8 cellular contexts compared by ENCODE assay signal in genomic region chr10:35642793-35643114, GRCh38.
DNase-seq lines count a peak whose midpoint lies in the region; FAIRE-seq and TF ChIP-seq lines count a peak whose summit lies in the region.

No MANE protein-coding gene starts in this region.

- H3K36me3 ChIP-seq in HEK293 (ENCODE audit: control insufficient read depth in 2 of 2, insufficient read depth in 1 of 2, low read length in 2 of 2) (peaks cover 0 to 6% of the 10 kb centered on the region in 2 experiments; a peak in 1 of 3 replicates), iPS-15b (ENCODE audit: control insufficient read depth, insufficient read depth, low read length) (no peaks in the 10 kb centered on the region)

- no peak overlapping the region for H3K27ac Mint-ChIP-seq in activated naive CD8-positive, alpha-beta T cell

- H3K4me1 Mint-ChIP-seq in activated naive CD8-positive, alpha-beta T cell (ENCODE audit: low read depth) = peaks cover 28% of the 10 kb centered on the region

- TF ChIP-seq CTCF in HEK293 (tag by site-specific recombination; IDR thresholded peaks at IDR 0.05) = no peak
- no peak for TF ChIP-seq CTCF in D721Med (IDR thresholded peaks at IDR 0.05; ENCODE audit: insufficient read depth, missing control alignments)

- H3K9ac ChIP-seq in iPS-15b (ENCODE audit: low read depth, low read length) = no peak overlapping the region

- H3K36me3 Mint-ChIP-seq in activated naive CD8-positive, alpha-beta T cell = no peaks in the 10 kb centered on the region

- H3K27me3 Mint-ChIP-seq in activated naive CD8-positive, alpha-beta T cell = peaks cover 23% of the 10 kb centered on the region

- no peaks in the 10 kb centered on the region for H3K9me3 Mint-ChIP-seq in activated naive CD8-positive, alpha-beta T cell (ENCODE audit: low read depth)

- H3K27ac ChIP-seq in HEK293 (ENCODE audit: extremely low read depth, low read depth, low read length) (peak overlapping the region; percentile 90; the same call in 1 of the 2 replicates), skin epidermis (peak overlapping the region in 6 of 21 experiments; percentile 10 to 88 (median 34)), caudate nucleus (ENCODE audit: low read depth, low read length) (no peak overlapping the region)

- DNase-seq in cerebellar cortex (ENCODE audit: low spot score) (no peak), NCI-H2196 treated with DMSO at 0.1 percent for 48 hours (lab: John Stamatoyannopoulos, UW; ENCODE audit: unreplicated experiment) (no peak), D721Med (ENCODE audit: insufficient read length, low spot score) (no peak), caudate nucleus (lab: John Stamatoyannopoulos, UW) (no peak)

- FAIRE-seq in D721Med (lab: Jason Lieb, UNC) = no peak

- H3K4me1 ChIP-seq in HEK293 (ENCODE audit: control insufficient read depth, insufficient read depth, low read length) (peaks cover 6% of the 10 kb centered on the region), iPS-15b (ENCODE audit: control insufficient read depth, insufficient read depth, low read length) (peaks cover 9% of the 10 kb centered on the region)

- CTCF ChIA-PET in HEK293 (lab: Yijun Ruan, JAX) = no interaction called here

- H3K4me3 ChIP-seq in HEK293 (ENCODE audit: low read depth, low read length) = peak overlapping the region; percentile 60
- peak overlapping the region; percentile 92 for H3K4me3 ChIP-seq in iPS-15b (ENCODE audit: low read depth, low read length)
- peak overlapping the region; percentile 44 to 91 (median 60) for H3K4me3 ChIP-seq in skin epidermis

- H3K27me3 ChIP-seq in iPS-15b (ENCODE audit: control insufficient read depth, insufficient read depth, low read length) = no peaks in the 10 kb centered on the region

- peak overlapping the region; percentile 91 for H3K4me3 Mint-ChIP-seq in activated naive CD8-positive, alpha-beta T cell

- H3K9me3 ChIP-seq in HEK293 (ENCODE audit: control insufficient read depth, insufficient read depth, low read depth, low read length) (no peaks in the 10 kb centered on the region), iPS-15b (ENCODE audit: control insufficient read depth, insufficient read depth, low read length) (no peaks in the 10 kb centered on the region)

- POLR2A ChIA-PET in HEK293 (lab: Yijun Ruan, JAX) = no interaction called here

TF ChIP-seq in HEK293, 187 proteins besides CTCF, POLR2A, EP300 and RAD21:
- TF ChIP-seq ZNF280C (tag by site-specific recombination; IDR thresholded peaks at IDR 0.05) = no peak
- TF ChIP-seq ZNF335 (tag by site-specific recombination; conservative IDR thresholded peaks at IDR 0.05) = peak; percentile 66
- TF ChIP-seq HIC1 (tag by site-specific recombination; IDR thresholded peaks at IDR 0.05) = 0 out of 2 replicates have a peak, but pooled peaks have one; percentile 3
- TF ChIP-seq ZBTB8A (tag by site-specific recombination; IDR thresholded peaks at IDR 0.05) = peak; percentile 31
- TF ChIP-seq ZBTB44 (tag by site-specific recombination; IDR thresholded peaks at IDR 0.05) = no peak
- no peak for TF ChIP-seq ZNF704 (tag by site-specific recombination; IDR thresholded peaks at IDR 0.05)
- TF ChIP-seq INSM2 (tag by site-specific recombination; IDR thresholded peaks at IDR 0.05) = no peak
